ENCODE assay signal across 8 cellular contexts in the genomic region with DNA sequence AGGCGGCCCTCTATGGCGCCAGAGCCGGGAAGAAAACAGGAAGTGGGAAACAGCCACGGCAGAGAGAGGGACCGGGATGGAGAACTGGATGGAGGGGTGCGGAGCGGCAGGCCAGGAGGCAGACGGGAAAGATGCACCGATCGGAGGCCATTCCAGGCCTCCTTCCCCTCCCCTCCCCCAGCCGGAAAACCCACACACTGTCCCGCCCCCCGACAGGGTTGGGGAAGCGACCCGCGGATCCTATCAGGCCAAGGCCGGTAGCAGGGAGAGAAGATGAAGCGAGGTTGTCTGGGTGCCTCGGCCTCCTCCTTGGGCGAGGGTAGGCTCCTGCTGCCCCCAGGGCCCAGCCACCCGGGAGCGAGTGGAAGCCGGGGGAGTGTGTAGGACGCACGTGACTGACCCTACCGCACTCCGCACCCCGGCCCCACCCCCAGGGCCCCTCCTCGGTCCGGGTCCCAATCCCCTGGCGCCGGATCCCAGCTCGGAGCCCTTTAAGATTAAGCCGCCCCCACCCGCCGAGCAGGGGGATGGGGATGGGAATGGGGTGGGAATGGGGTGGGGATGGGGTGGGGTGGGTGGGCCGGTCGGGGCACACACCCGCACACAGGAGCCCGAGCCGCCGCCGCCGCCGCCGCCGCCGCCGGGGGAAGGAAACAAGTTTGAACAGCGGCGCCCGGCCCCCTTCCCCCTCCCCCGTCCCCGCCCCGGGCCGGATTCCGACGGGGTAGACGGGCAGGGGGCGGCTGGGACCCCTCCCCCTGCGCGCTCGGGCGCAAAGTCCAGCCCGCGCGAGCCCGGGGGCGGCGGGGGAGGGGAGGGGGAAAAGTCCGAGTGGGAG. TPM values are rescaled to one million over a fixed set of nuclear protein-coding genes. Genes with fewer than 3 reads are reported as not detected.
DNase-seq lines count a peak whose midpoint lies in the region; ATAC-seq and TF ChIP-seq lines count a peak whose summit lies in the region.

No MANE protein-coding gene starts in this region.

- H3K4me1 ChIP-seq in OCI-LY3 (ENCODE audit: low read length) = peaks cover 17% of the 10 kb centered on the region
- H3K4me1 ChIP-seq in thymus (ENCODE audit: control insufficient read depth, insufficient read depth, low read length) = peaks cover 27% of the 10 kb centered on the region

- peak overlapping the region; percentile 97 for H3K4me2 ChIP-seq in OCI-LY3 (ENCODE audit: low read length)

- peak overlapping the region; percentile 96 for H3K9ac ChIP-seq in OCI-LY3 (ENCODE audit: low read length)

- peaks cover 0 to 4% of the 10 kb centered on the region in 2 donors for H3K27me3 Mint-ChIP-seq in natural killer cell treated with Interleukin-12 subunit alpha and Interleukin-12 subunit beta and Interleukin-15 and Interleukin-18, amount 100 ng/mL, for 72 hours

- peak; percentile 5 for DNase-seq in DMS79 (lab: John Stamatoyannopoulos, UW)
- peak; percentile 50 for DNase-seq in activated T-helper 1 cell treated with Interleukin-2 at 50 U/mL for 16 hours (ENCODE audit: low read depth)
- DNase-seq in fibroblast of gingiva (ENCODE audit: low read depth) = peak; percentile 30
- no peak for DNase-seq in natural killer cell treated with Interleukin-12 subunit alpha and Interleukin-12 subunit beta and Interleukin-15 and Interleukin-18, amount 100 ng/mL, for 72 hours (ENCODE audit: low spot score)
- no peak for DNase-seq in ureter (ENCODE audit: low spot score)

- H3K36me3 Mint-ChIP-seq in natural killer cell treated with Interleukin-12 subunit alpha and Interleukin-12 subunit beta and Interleukin-15 and Interleukin-18, amount 100 ng/mL, for 72 hours = no peaks in the 10 kb centered on the region

- peak overlapping the region; percentile 83 for H3K27ac ChIP-seq in OCI-LY3 (ENCODE audit: low read length)
- H3K27ac ChIP-seq in thymus (ENCODE audit: low read depth) = peak overlapping the region; percentile 96

- peaks cover 31% of the 10 kb centered on the region for H4K20me1 ChIP-seq in OCI-LY3 (ENCODE audit: insufficient read depth, low read length)

- peaks cover 55% of the 10 kb centered on the region for H3K79me2 ChIP-seq in OCI-LY3 (ENCODE audit: low read length)

- under 1% methylated on average over 70 of the region's 71 CpGs for WGBS in thymus

- H2AFZ ChIP-seq in OCI-LY3 (ENCODE audit: low read depth, low read length) = no peak overlapping the region

- peak; percentile 18 for ATAC-seq in HG02678 (IDR thresholded peaks at IDR 0.05; ENCODE audit: unreplicated experiment)
- ATAC-seq in natural killer cell treated with Interleukin-12 subunit alpha and Interleukin-12 subunit beta and Interleukin-15 and Interleukin-18, amount 100 ng/mL, for 72 hours = peak; percentile 16 to 34

- H3K9me3 Mint-ChIP-seq in natural killer cell treated with Interleukin-12 subunit alpha and Interleukin-12 subunit beta and Interleukin-15 and Interleukin-18, amount 100 ng/mL, for 72 hours = no peaks in the 10 kb centered on the region

- H3K27ac Mint-ChIP-seq in natural killer cell treated with Interleukin-12 subunit alpha and Interleukin-12 subunit beta and Interleukin-15 and Interleukin-18, amount 100 ng/mL, for 72 hours = peak overlapping the region; percentile 81 to 89

- H3K4me3 Mint-ChIP-seq in natural killer cell treated with Interleukin-12 subunit alpha and Interleukin-12 subunit beta and Interleukin-15 and Interleukin-18, amount 100 ng/mL, for 72 hours = peak overlapping the region; percentile 97

- peak overlapping the region; percentile 93 for H3K4me3 ChIP-seq in OCI-LY3 (ENCODE audit: low read length)
- H3K4me3 ChIP-seq in thymus (ENCODE audit: low read length) = peak overlapping the region; percentile 78

- H3K36me3 ChIP-seq in OCI-LY3 (replicated peaks; ENCODE audit: low read depth, low read length) (peaks cover 7% of the 10 kb centered on the region), thymus (ENCODE audit: control insufficient read depth, insufficient read depth) (peaks cover 12% of the 10 kb centered on the region)

- H3K27me3 ChIP-seq in OCI-LY3 (ENCODE audit: low read depth, low read length) (peaks cover 11% of the 10 kb centered on the region; the same call in 1 of the 2 replicates), thymus (ENCODE audit: control insufficient read depth, insufficient read depth) (peaks cover 7% of the 10 kb centered on the region)

- peaks cover 23 to 29% of the 10 kb centered on the region in 2 donors for H3K4me1 Mint-ChIP-seq in natural killer cell treated with Interleukin-12 subunit alpha and Interleukin-12 subunit beta and Interleukin-15 and Interleukin-18, amount 100 ng/mL, for 72 hours (ENCODE audit: low read depth in 2 of 2)

- no peak for TF ChIP-seq CTCF in OCI-LY3 (IDR thresholded peaks at IDR 0.05; ENCODE audit: low read depth, low read length)

- no peaks in the 10 kb centered on the region for H3K9me3 ChIP-seq in OCI-LY3 (ENCODE audit: insufficient read depth, low read length)
- no peaks in the 10 kb centered on the region for H3K9me3 ChIP-seq in thymus (ENCODE audit: control insufficient read depth)

RNA-seq across cellular contexts. Expression of a gene that starts 1.5 kb away (rescaled TPM):
- total RNA-seq in natural killer cell treated with Interleukin-12 subunit alpha and Interleukin-12 subunit beta and Interleukin-15 and Interleukin-18, amount 100 ng/mL, for 72 hours = 10 to 100 TPM; 29.5 to 47.8 TPM
- 53.7 TPM for polyA plus RNA-seq in thymus
- 47.4 TPM for total RNA-seq in ureter

RNA-seq across cellular contexts. Expression of a gene that starts 11.1 kb away (rescaled TPM):
- total RNA-seq in natural killer cell treated with Interleukin-12 subunit alpha and Interleukin-12 subunit beta and Interleukin-15 and Interleukin-18, amount 100 ng/mL, for 72 hours = 10 to 100 TPM; 51.1 to 52.8 TPM
- 31.4 TPM for polyA plus RNA-seq in thymus
- total RNA-seq in ureter = 36.4 TPM

RNA-seq across cellular contexts. Expression of a gene that starts 15.6 kb away (rescaled TPM):
- total RNA-seq in natural killer cell treated with Interleukin-12 subunit alpha and Interleukin-12 subunit beta and Interleukin-15 and Interleukin-18, amount 100 ng/mL, for 72 hours = 100 to 1,000 TPM; 110 to 115 TPM
- 52.2 TPM for polyA plus RNA-seq in thymus
- total RNA-seq in ureter = 83.4 TPM

RNA-seq across cellular contexts. Expression of a gene that starts 33.4 kb away (rescaled TPM):
- total RNA-seq in natural killer cell treated with Interleukin-12 subunit alpha and Interleukin-12 subunit beta and Interleukin-15 and Interleukin-18, amount 100 ng/mL, for 72 hours = 10 to 100 TPM; 18.5 to 23.7 TPM
- 3.6 TPM for polyA plus RNA-seq in thymus
- 13.2 TPM for total RNA-seq in ureter

RNA-seq across cellular contexts. Expression of a gene that starts 36.0 kb away (rescaled TPM):
- total RNA-seq in natural killer cell treated with Interleukin-12 subunit alpha and Interleukin-12 subunit beta and Interleukin-15 and Interleukin-18, amount 100 ng/mL, for 72 hours = 10 to 100 TPM; 28.5 to 33.2 TPM
- polyA plus RNA-seq in thymus = 36.9 TPM
- 24.7 TPM for total RNA-seq in ureter

Comparison
In these comparisons a context has a peak if more than half of its experiments do, and no peak if none do; other contexts are left out.
1. DNase-seq: peak in DMS79 (single experiment), activated T-helper 1 cell treated with Interleukin-2 at 50 U/mL for 16 hours (single experiment) and fibroblast of gingiva (single experiment); none in natural killer cell treated with Interleukin-12 subunit alpha and Interleukin-12 subunit beta and Interleukin-15 and Interleukin-18, amount 100 ng/mL, for 72 hours (single experiment) and ureter (single experiment).